Comparison of ENCODE assay signal across 9 cellular contexts in genomic region chr20:21102252-21102609, GRCh38. TPM values are rescaled to one million over a fixed set of nuclear protein-coding genes. Genes with fewer than 3 reads are reported as not detected.
DNase-seq lines count a peak whose midpoint lies in the region; ATAC-seq and TF ChIP-seq lines count a peak whose summit lies in the region.
"Had no signal": no experiment of that assay in that cellular context is flagged by ENCODE, and none has a peak within 500 bp of the region (broad histone marks: within the 10 kb centered on the region; RNA-seq: fewer than 3 reads in every experiment).

No MANE protein-coding gene starts in this region.

- peaks cover 41 to 74% of the 10 kb centered on the region in 2 donors for H3K27me3 Mint-ChIP-seq in effector memory CD8-positive, alpha-beta T cell
- peaks cover 47 to 51% of the 10 kb centered on the region in 2 donors for H3K27me3 Mint-ChIP-seq in natural killer cell (ENCODE audit: low read depth in 2 of 2)

- peaks cover 36% of the 10 kb centered on the region for H3K4me1 ChIP-seq in Karpas-422 (ENCODE audit: low read length)

- H3K27ac ChIP-seq in Karpas-422 (ENCODE audit: low read length): no peak overlapping the region

- no peaks in the 10 kb centered on the region for H3K9me2 ChIP-seq in Karpas-422 (replicated peaks; ENCODE audit: insufficient read depth, low read length)

- DNase-seq in C1 segment of cervical spinal cord (lab: John Stamatoyannopoulos, UW) (peak in 11 of 14 donors; percentile 40 to 75 (median 50)), Karpas-422 (no peak), natural killer cell (no peak), DMS153 (lab: John Stamatoyannopoulos, UW) (no peak), dedifferentiated amniotic fluid mesenchymal stem cell (ENCODE audit: extremely low spot score) (no peak), hepatic stellate cell (ENCODE audit: low spot score) (no peak)
- peak in 1 of 3 experiments; percentile 19 for DNase-seq in effector memory CD8-positive, alpha-beta T cell
- DNase-seq: effector CD8-positive, alpha-beta T cell had no signal

- H3K36me3 ChIP-seq in Karpas-422 (ENCODE audit: insufficient read depth, low read length): no peaks in the 10 kb centered on the region

- peaks cover 29 to 40% of the 10 kb centered on the region in 2 donors for H3K4me1 Mint-ChIP-seq in effector memory CD8-positive, alpha-beta T cell (ENCODE audit: low read depth in 2 of 2)
- peaks cover 28 to 29% of the 10 kb centered on the region in 2 donors for H3K4me1 Mint-ChIP-seq in natural killer cell

- H3K9me3 ChIP-seq in Karpas-422 (ENCODE audit: low read length): no peaks in the 10 kb centered on the region

- peak overlapping the region; percentile 94 for H3K4me2 ChIP-seq in Karpas-422 (ENCODE audit: low read depth, low read length, poor library complexity, severe bottlenecking)

- no peak for TF ChIP-seq CTCF in natural killer cell (IDR thresholded peaks at IDR 0.05)

- peak overlapping the region; percentile 95 for H3K4me3 Mint-ChIP-seq in effector memory CD8-positive, alpha-beta T cell
- peak overlapping the region; percentile 77 for H3K4me3 Mint-ChIP-seq in natural killer cell

- peaks cover 28% of the 10 kb centered on the region for H3K36me3 Mint-ChIP-seq in effector memory CD8-positive, alpha-beta T cell (ENCODE audit: insufficient read depth)
- no peaks in the 10 kb centered on the region for H3K36me3 Mint-ChIP-seq in natural killer cell

- H4K20me1 ChIP-seq in Karpas-422 (ENCODE audit: insufficient read depth, low read depth, low read length): no peaks in the 10 kb centered on the region

- peak overlapping the region; percentile 38 to 93 for H3K27ac Mint-ChIP-seq in effector memory CD8-positive, alpha-beta T cell
- peak overlapping the region in 1 of 2 donors; percentile 65 for H3K27ac Mint-ChIP-seq in natural killer cell

- H2AFZ ChIP-seq in Karpas-422 (ENCODE audit: low read length): peak overlapping the region; percentile 86

- intact Hi-C loops in natural killer cell (cut with micrococcal nuclease): loop anchor here (10.0 kb wide), 1 partner anchor 203 kb away; the partner anchor contains the start of gene XRN2

- peak; percentile 7 for ATAC-seq in effector memory CD8-positive, alpha-beta T cell (replicated peaks)
- peak in 1 of 3 donors; percentile 9 for ATAC-seq in natural killer cell
- ATAC-seq in GM21515 (IDR thresholded peaks at IDR 0.05; ENCODE audit: unreplicated experiment): no peak

- H3K4me3 ChIP-seq in Karpas-422 (ENCODE audit: low read length): peak overlapping the region; percentile 68

- no peaks in the 10 kb centered on the region for H3K27me3 ChIP-seq in Karpas-422 (ENCODE audit: low read length)

- H3K9ac ChIP-seq in Karpas-422 (ENCODE audit: low read length): peak overlapping the region; percentile 62

- H3K9me3 Mint-ChIP-seq in effector memory CD8-positive, alpha-beta T cell: no peaks in the 10 kb centered on the region
- no peaks in the 10 kb centered on the region for H3K9me3 Mint-ChIP-seq in natural killer cell

- H3K79me2 ChIP-seq in Karpas-422 (ENCODE audit: low read length): no peaks in the 10 kb centered on the region

RNA-seq across cellular contexts. Expression of gene LINC00237, which starts 3.9 kb away (rescaled TPM):
- total RNA-seq in Karpas-422 (2014; rRNA removed; shearing (Covaris generic); ENCODE audit: low replicate concordance): 0.14 TPM in 1 of 2 replicates, not detected in the other
- not detected for total RNA-seq in natural killer cell

RNA-seq across cellular contexts. Expression of gene KIZ, which starts 23.7 kb away (rescaled TPM):
- total RNA-seq in Karpas-422 (2014; rRNA removed; shearing (Covaris generic); ENCODE audit: low replicate concordance): 22.1 and 23.0 TPM in 2 replicates
- 10 to 100 TPM; 32.9 to 38.2 (median 35.3) TPM for total RNA-seq in natural killer cell

Comparison
In these comparisons a context has a peak if more than half of its experiments do, and no peak if none do; other contexts are left out.
1. DNase-seq: peak in C1 segment of cervical spinal cord (11 of 14); none in Karpas-422 (single experiment), natural killer cell (single experiment), DMS153 (single experiment), dedifferentiated amniotic fluid mesenchymal stem cell (single experiment) and hepatic stellate cell (single experiment).